In the genomic region with DNA sequence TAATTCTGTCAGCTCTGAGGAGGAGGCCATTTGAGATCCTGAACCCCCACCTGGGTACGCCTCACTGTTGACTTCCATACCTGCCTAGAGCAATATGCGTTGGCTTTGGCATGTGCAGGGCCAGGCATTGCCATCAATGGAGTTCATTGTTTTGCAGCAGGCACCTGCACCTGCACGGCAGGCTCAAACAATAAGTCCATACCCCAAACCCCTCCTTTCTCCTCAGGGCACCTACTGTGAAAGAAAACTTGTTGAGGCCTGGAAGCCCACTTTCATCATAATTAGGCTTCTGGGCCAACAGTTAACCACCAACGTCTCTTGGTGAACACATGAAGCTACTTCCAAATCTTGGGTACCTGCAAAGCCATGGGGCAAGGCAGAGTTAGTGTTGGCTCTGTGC, we compare ENCODE assay signal across 15 cellular contexts.
"Had no signal": no experiment of that assay in that cellular context is flagged by ENCODE, and none has a peak within 500 bp of the region (broad histone marks: within the 10 kb centered on the region; RNA-seq: fewer than 3 reads in every experiment).

No MANE protein-coding gene starts in this region.

- H3K4me3 ChIP-seq: left lung, neural progenitor cell, pancreas, sigmoid colon, testis, upper lobe of right lung had no signal

- DNase-seq: activated CD4-positive, alpha-beta memory T cell treated with anti-CD3 and anti-CD28 coated beads for 36 hours; activated CD4-positive, alpha-beta T cell treated with anti-CD3 and anti-CD28 coated beads for 36 hours; activated naive CD4-positive, alpha-beta T cell treated with anti-CD3 and anti-CD28 coated beads, Interleukin-2, amount 50 U/mL, for 16 hours; activated T-cell treated with anti-CD3 and anti-CD28 coated beads, Interleukin-2, amount 50 U/mL, for 24 hours; hippocampal formation; kidney; left lung; naive B cell; pancreas; sigmoid colon; stimulated activated CD4-positive, alpha-beta T cell treated with anti-CD3 and anti-CD28 coated beads, Interleukin-1b, Interleukin-23, amount 100 ng/mL, for 48 hours; stimulated activated naive CD8-positive, alpha-beta T cell treated with anti-CD3 and anti-CD28 coated beads, Interleukin-15, amount 100 ng/mL, for 72 hours; testis; upper lobe of right lung had no signal
